Comparison of ENCODE assay signal across 1 cellular context in genomic region chr13:24036115-24036514, GRCh38.
TF ChIP-seq lines count a peak whose summit lies in the region.

No MANE protein-coding gene starts in this region.

TF ChIP-seq in H1, 55 proteins besides CTCF, POLR2A, EP300 and RAD21 (continued from another document):
- TF ChIP-seq USF2 (IDR thresholded peaks at IDR 0.05; ENCODE audit: low read length) (no peak), ATF2 (IDR thresholded peaks at IDR 0.05; ENCODE audit: low read length) (no peak), CREB1 (IDR thresholded peaks at IDR 0.05) (no peak), SIN3A (conservative IDR thresholded peaks at IDR 0.05 in 1 of 2, IDR thresholded peaks at IDR 0.05 in 1 of 2; ENCODE audit: low read depth in 1 of 2, low read length in 2 of 2) (no peak)
